In genomic region chr17:17041571-17042380, GRCh38 we compare ENCODE assay signal across 8 cellular contexts. TPM values are rescaled to one million over a fixed set of nuclear protein-coding genes. Genes with fewer than 3 reads are reported as not detected.
DNase-seq lines count a peak whose midpoint lies in the region; ATAC-seq and TF ChIP-seq lines count a peak whose summit lies in the region.

No MANE protein-coding gene starts in this region.

- H3K4me1 Mint-ChIP-seq in activated naive CD8-positive, alpha-beta T cell treated with anti-CD3 and anti-CD28 coated beads for 36 hours, result peaks cover 43% of the 10 kb centered on the region

- peak; percentile 99 for DNase-seq in GM10266 (ENCODE audit: extremely low spot score)
- peak; percentile 95 for DNase-seq in NCI-H1105 (lab: John Stamatoyannopoulos, UW)
- peak; percentile 86 for DNase-seq in SKM-1 (lab: John Stamatoyannopoulos, UW; ENCODE audit: unreplicated experiment)
- DNase-seq in activated naive CD8-positive, alpha-beta T cell treated with anti-CD3 and anti-CD28 coated beads for 36 hours, result peak; percentile 98
- peak; percentile 100 for DNase-seq in Right ventricle myocardium superior
- DNase-seq in ovary, result peak; percentile 99 to 100 (median 99)

- no peaks in the 10 kb centered on the region for H3K9me3 Mint-ChIP-seq in activated naive CD8-positive, alpha-beta T cell treated with anti-CD3 and anti-CD28 coated beads for 36 hours

- TF ChIP-seq CTCF in GM10266 (IDR thresholded peaks at IDR 0.05; ENCODE audit: control insufficient read depth, insufficient read depth, low read depth, missing control alignments) (no peak), ovary (IDR thresholded peaks at IDR 0.05) (no peak)

- H3K4me3 Mint-ChIP-seq in activated naive CD8-positive, alpha-beta T cell treated with anti-CD3 and anti-CD28 coated beads for 36 hours, result peak overlapping the region; percentile 45

- WGBS in ovary, 3 donors, result 7 to 8% (median 8%) methylated on average over 37 to 44 of the region's 44 CpGs
- WGBS in thymus, result 13% methylated on average over 44 of the region's 44 CpGs

- no peaks in the 10 kb centered on the region for H3K9me3 ChIP-seq in ovary
- no peaks in the 10 kb centered on the region for H3K9me3 ChIP-seq in thymus (ENCODE audit: control insufficient read depth)

- no peaks in the 10 kb centered on the region for H3K27me3 ChIP-seq in ovary
- no peaks in the 10 kb centered on the region for H3K27me3 ChIP-seq in thymus (ENCODE audit: control insufficient read depth, insufficient read depth)

- H3K27ac ChIP-seq in ovary, result no peak overlapping the region
- H3K27ac ChIP-seq in thymus (ENCODE audit: low read depth), result peak overlapping the region; percentile 52

- no peak for TF ChIP-seq EP300 in ovary (IDR thresholded peaks at IDR 0.05)

- H3K27me3 Mint-ChIP-seq in activated naive CD8-positive, alpha-beta T cell treated with anti-CD3 and anti-CD28 coated beads for 36 hours, result no peaks in the 10 kb centered on the region

- no peak overlapping the region for H3K27ac Mint-ChIP-seq in activated naive CD8-positive, alpha-beta T cell treated with anti-CD3 and anti-CD28 coated beads for 36 hours

- H3K36me3 ChIP-seq in ovary (no peaks in the 10 kb centered on the region), thymus (ENCODE audit: control insufficient read depth, insufficient read depth) (no peaks in the 10 kb centered on the region)

- H3K4me1 ChIP-seq in ovary (ENCODE audit: insufficient read depth) (peaks cover 10% of the 10 kb centered on the region), thymus (ENCODE audit: control insufficient read depth, insufficient read depth, low read length) (peaks cover 29% of the 10 kb centered on the region)

- ATAC-seq in HG02678 (IDR thresholded peaks at IDR 0.05; ENCODE audit: unreplicated experiment) (peak; percentile 97), Right ventricle myocardium superior (ENCODE audit: poor library complexity) (peak; percentile 96)

- TF ChIP-seq POLR2A in ovary (IDR thresholded peaks at IDR 0.05), result no peak

- no peaks in the 10 kb centered on the region for H3K36me3 Mint-ChIP-seq in activated naive CD8-positive, alpha-beta T cell treated with anti-CD3 and anti-CD28 coated beads for 36 hours

- intact Hi-C loops in Right ventricle myocardium superior (cut with DNase I) (no loop called here), ovary (cut with DNase I) (loop anchor here in 1 of 4 donors (10.0 kb wide), 1 partner anchor 73 kb away; no protein-coding TSS in a partner anchor)

- peak overlapping the region; percentile 44 for H3K4me3 ChIP-seq in ovary
- H3K4me3 ChIP-seq in thymus (ENCODE audit: low read length), result peak overlapping the region; percentile 72

RNA-seq across cellular contexts. Expression of gene MPRIP, which starts 0.5 kb away (rescaled TPM):
- total RNA-seq in activated naive CD8-positive, alpha-beta T cell treated with anti-CD3 and anti-CD28 coated beads for 36 hours, result 100 to 1,000 TPM; 130 to 143 TPM
- 280 TPM for total RNA-seq in Right ventricle myocardium superior
- 100 to 1,000 TPM in 5 of 7 donors, 10 to 100 TPM in 2; 72.3 to 256 (median 228) TPM for total RNA-seq in ovary
- 100 to 1,000 TPM; 111 to 184 TPM for polyA plus RNA-seq in ovary
- 137 TPM for polyA plus RNA-seq in thymus
